8 cellular contexts compared by ENCODE assay signal in genomic region chr22:17243524-17243923, GRCh38. TPM values are rescaled to one million over a fixed set of nuclear protein-coding genes. Genes with fewer than 3 reads are reported as not detected.
DNase-seq lines count a peak whose midpoint lies in the region; ATAC-seq, FAIRE-seq and TF ChIP-seq lines count a peak whose summit lies in the region.

No MANE protein-coding gene starts in this region.

- H4K5ac ChIP-seq in H1 (ENCODE audit: insufficient read length, low read depth, low read length) = no peak overlapping the region

- H3K9ac ChIP-seq in H1 (replicated peaks in 1 of 4; ENCODE audit: extremely low read depth in 1 of 4, low read depth in 3 of 4, low read length in 3 of 4) = no peak overlapping the region

- H3K36me3 ChIP-seq in H1 (ENCODE audit: control insufficient read depth in 2 of 4, insufficient read depth in 4 of 4, low read length in 3 of 4) (no peaks in the 10 kb centered on the region), WERI-Rb-1 (no peaks in the 10 kb centered on the region)

- POLR2A ChIA-PET in H1 (lab: Charles Lee; ENCODE audit: partially characterized antibody) = interaction anchor here (0.6 to 1.7 kb wide), 11 partner anchors 10 to 577 kb away, joined by 3 to 9 read pairs (median 3); partner anchors contain the start of gene CECR2

- no peak for TF ChIP-seq RAD21 in H1 (IDR thresholded peaks at IDR 0.05 in 1 of 2, conservative IDR thresholded peaks at IDR 0.05 in 1 of 2; ENCODE audit: low read depth in 2 of 2, low read length in 2 of 2)

- no peak overlapping the region for H3K14ac ChIP-seq in H1 (ENCODE audit: insufficient read length)

- no peak for DNase-seq in H1 (ENCODE audit: low read depth in 1 of 2, low spot score in 2 of 2)
- no peak for DNase-seq in RCC 7860 (ENCODE audit: low spot score)
- no peak for DNase-seq in D341Med (ENCODE audit: low spot score)
- no peak for DNase-seq in WERI-Rb-1
- no peak for DNase-seq in iPS-NIHi7 (ENCODE audit: extremely low spot score)

- H3K27me3 ChIP-seq in H1 (replicated peaks in 1 of 4; ENCODE audit: control insufficient read depth in 3 of 4, extremely low read depth in 1 of 4, insufficient read depth in 3 of 4, low read length in 3 of 4) = no peaks in the 10 kb centered on the region
- H3K27me3 ChIP-seq in WERI-Rb-1 (ENCODE audit: insufficient read depth, low read depth, severe bottlenecking) = peaks cover 43% of the 10 kb centered on the region

- H3K79me2 ChIP-seq in H1 (ENCODE audit: control insufficient read depth in 1 of 2, insufficient read depth in 2 of 2, low read length in 2 of 2) = no peaks in the 10 kb centered on the region

- H4K91ac ChIP-seq in H1 (replicated peaks; ENCODE audit: insufficient read length, low read length) = peak overlapping the region; percentile 29

- TF ChIP-seq POLR2A in GM15510 (IDR thresholded peaks at IDR 0.05; ENCODE audit: borderline replicate concordance, extremely low read depth, insufficient read length) (peak; percentile 21), H1 (IDR thresholded peaks at IDR 0.05; ENCODE audit: control extremely low read depth in 1 of 2, low read depth in 2 of 2, low read length in 2 of 2) (no peak)

- peak overlapping the region; percentile 81; the same call in 1 of the 2 replicates for H2BK5ac ChIP-seq in H1 (ENCODE audit: low read depth, low read length)

- H3K27ac ChIP-seq in H1 (ENCODE audit: low read depth, low read length) (no peak overlapping the region), WERI-Rb-1 (no peak overlapping the region)

- CTCF ChIA-PET in H1 (lab: Charles Lee; ENCODE audit: partially characterized antibody) = interaction anchor here (1.7 to 3.4 kb wide), 2 partner anchors 9 to 71 kb away, joined by 5 to 15 read pairs; no protein-coding TSS in a partner anchor

- no peaks in the 10 kb centered on the region for H3K23me2 ChIP-seq in H1 (ENCODE audit: low read depth, low read length)

- H4K20me1 ChIP-seq in H1 (replicated peaks in 1 of 2; ENCODE audit: control insufficient read depth in 1 of 2, insufficient read depth in 2 of 2, low read length in 2 of 2) = no peaks in the 10 kb centered on the region

- no peaks in the 10 kb centered on the region for H3K9me3 ChIP-seq in H1 (ENCODE audit: insufficient read depth in 2 of 2, low read depth in 1 of 2, low read length in 1 of 2)
- H3K9me3 ChIP-seq in WERI-Rb-1 (ENCODE audit: severe bottlenecking) = no peaks in the 10 kb centered on the region

- no peak overlapping the region for H3K18ac ChIP-seq in H1 (ENCODE audit: extremely low read depth, low read length)

- no peak overlapping the region for H2AK5ac ChIP-seq in H1 (ENCODE audit: low read depth, low read length)

- no peak overlapping the region for H2BK20ac ChIP-seq in H1 (ENCODE audit: low read length)

- peaks cover 0 to 3% (median 0%) of the 10 kb centered on the region in 4 experiments; a peak in 2 of 7 replicates for H3K4me1 ChIP-seq in H1 (replicated peaks in 1 of 4; ENCODE audit: control insufficient read depth in 3 of 4, insufficient read depth in 4 of 4, low read length in 3 of 4)

- no peak overlapping the region for H3K4me2 ChIP-seq in H1 (ENCODE audit: insufficient read depth in 1 of 2, low read depth in 2 of 2, low read length in 2 of 2)

- no peak overlapping the region for H4K8ac ChIP-seq in H1 (ENCODE audit: extremely low read depth, insufficient read depth, low read length)

- TF ChIP-seq EP300 in H1 (IDR thresholded peaks at IDR 0.05; ENCODE audit: borderline replicate concordance in 1 of 2, low read depth in 2 of 2, low read length in 2 of 2) = no peak

- no peak overlapping the region for H3K23ac ChIP-seq in H1 (ENCODE audit: insufficient read length)

- no peak overlapping the region for H3K56ac ChIP-seq in H1 (replicated peaks; ENCODE audit: insufficient read length, low read depth, low read length)

- 92% methylated on average over 6 of the region's 6 CpGs; no CpG with 5 or more reads in 1 of the 2 experiments for WGBS in H1 (ENCODE audit: extremely low coverage in 1 of 2, insufficient coverage in 1 of 2, insufficient read length in 1 of 2, insufficient replicate concordance in 2 of 2, low coverage in 1 of 2, low lambda C conversion rate in 2 of 2, missing lambda C conversion rate in 1 of 2), 2 experiments

- H2BK120ac ChIP-seq in H1 (replicated peaks; ENCODE audit: low read depth, low read length) = peak overlapping the region; percentile 58

- no peak for TF ChIP-seq CTCF in H1 (IDR thresholded peaks at IDR 0.05; ENCODE audit: control extremely low read depth in 1 of 3, insufficient read depth in 1 of 3, low read depth in 1 of 3, low read length in 3 of 3)
- TF ChIP-seq CTCF in WERI-Rb-1 (IDR thresholded peaks at IDR 0.05; ENCODE audit: low read depth, low read length) = no peak

- 0 out of 2 replicates have a peak overlapping the region, but pooled peaks have one; percentile 29 for H2BK15ac ChIP-seq in H1 (ENCODE audit: low read length)

- H2BK12ac ChIP-seq in H1 (ENCODE audit: low read depth, low read length) = peak overlapping the region; percentile 63; the same call in 1 of the 2 replicates

- H3K79me1 ChIP-seq in H1 (ENCODE audit: low read depth, low read length) = no peaks in the 10 kb centered on the region

- H3K4me3 ChIP-seq in H1 (ENCODE audit: extremely low read depth in 1 of 4, insufficient read depth in 2 of 4, low read depth in 3 of 4, low read length in 4 of 4) = no peak overlapping the region
- H3K4me3 ChIP-seq in WERI-Rb-1 (ENCODE audit: low read depth, low read length) = no peak overlapping the region

- H3K4ac ChIP-seq in H1 (replicated peaks; ENCODE audit: insufficient read length, low read depth, low read length) = peak overlapping the region; percentile 60

- FAIRE-seq in H1 (lab: Jason Lieb, UNC) (no peak), RCC 7860 (lab: Jason Lieb, UNC) (no peak)

- ATAC-seq in GM21423 (IDR thresholded peaks at IDR 0.05; ENCODE audit: unreplicated experiment) (peak; percentile 90), HG03565 (IDR thresholded peaks at IDR 0.05; ENCODE audit: unreplicated experiment) (peak; percentile 84)

- H2AFZ ChIP-seq in H1 (ENCODE audit: low read length) = no peak overlapping the region

TF ChIP-seq in H1, 55 proteins besides CTCF, POLR2A, EP300 and RAD21:
- TF ChIP-seq CHD2 (IDR thresholded peaks at IDR 0.05; ENCODE audit: low read length) (no peak), HDAC2 (IDR thresholded peaks at IDR 0.05; ENCODE audit: borderline replicate concordance in 1 of 2, low read depth in 2 of 2, low read length in 2 of 2) (no peak), EGR1 (IDR thresholded peaks at IDR 0.05; ENCODE audit: borderline replicate concordance, low read depth, low read length) (no peak), TBP (IDR thresholded peaks at IDR 0.05; ENCODE audit: low read depth, low read length) (no peak), CREB1 (IDR thresholded peaks at IDR 0.05) (no peak), CEBPB (IDR thresholded peaks at IDR 0.05; ENCODE audit: low read depth, low read length) (no peak), SP4 (IDR thresholded peaks at IDR 0.05; ENCODE audit: low read length) (no peak), GABPA (IDR thresholded peaks at IDR 0.05; ENCODE audit: borderline replicate concordance, insufficient read depth, low read length) (no peak), RXRA (IDR thresholded peaks at IDR 0.05; ENCODE audit: insufficient read depth, low read depth, low read length) (no peak), TEAD4 (IDR thresholded peaks at IDR 0.05; ENCODE audit: low read depth, low read length) (no peak), SIRT6 (IDR thresholded peaks at IDR 0.05; ENCODE audit: low read length) (no peak), ATF3 (IDR thresholded peaks at IDR 0.05; ENCODE audit: insufficient read depth, low read depth, low read length) (no peak)

RNA-seq across cellular contexts. Expression of gene ADA2, which starts 24.3 kb away (rescaled TPM):
- 31.5 and 35.6 TPM in 2 replicates for total RNA-seq in H1 (2021; fragmentation: NEBNext Ultra II Directional; extraction: Animal tissue kit (Norgen Biotek cat#: 25700))
- polyA plus RNA-seq in H1 (2011; rRNA removed) = 42.2 and 47.9 TPM in 2 replicates
- 21.6 TPM for polyA plus RNA-seq in H1 (2011; cell fraction: cytosol; rRNA removed)
- polyA plus RNA-seq in H1 (2011; cell fraction: nucleus; rRNA removed) = 29.1 TPM
- 26.6 to 35.8 TPM (median 31.6 TPM) in 4 replicates for polyA plus RNA-seq in H1 (2012, experiment 1 of 2)
- 26.0 TPM for polyA plus RNA-seq in H1 (2012, experiment 2 of 2)
- polyA plus RNA-seq in H1 (2013, experiment 1 of 2) = 23.4 TPM
- 23.6 TPM for polyA plus RNA-seq in H1 (2013, experiment 2 of 2)
- 27.1 and 28.3 TPM in 2 replicates for polyA minus RNA-seq in H1 (2011; rRNA and poly(A)+ RNA removed)
- 15.7 TPM for polyA minus RNA-seq in H1 (2011; cell fraction: cytosol; rRNA and poly(A)+ RNA removed)
- 14.6 TPM for polyA minus RNA-seq in H1 (2011; cell fraction: nucleus; rRNA and poly(A)+ RNA removed)
